ENCODE assay signal across 7 cellular contexts in genomic region chr2:208265371-208265806, GRCh38. TPM values are rescaled to one million over a fixed set of nuclear protein-coding genes. Genes with fewer than 3 reads are reported as not detected.
DNase-seq lines count a peak whose midpoint lies in the region; ATAC-seq and TF ChIP-seq lines count a peak whose summit lies in the region.

No MANE protein-coding gene starts in this region.

- peak overlapping the region; percentile 50 for H3K9ac ChIP-seq in HUES64 (ENCODE audit: low read depth, low read length)
- peak overlapping the region; percentile 73 to 80 for H3K9ac ChIP-seq in stomach smooth muscle (ENCODE audit: low read length in 2 of 2)

- H3K27me3 ChIP-seq in HUES64 (ENCODE audit: insufficient read depth, low read length) (no peaks in the 10 kb centered on the region), dorsolateral prefrontal cortex (no peaks in the 10 kb centered on the region), stomach smooth muscle (ENCODE audit: control insufficient read depth in 1 of 2, insufficient read depth in 2 of 2, low read length in 2 of 2) (no peaks in the 10 kb centered on the region)

- peak overlapping the region; percentile 68 for H3K4me3 ChIP-seq in HUES64 (ENCODE audit: low read length)
- peak overlapping the region; percentile 79 to 100 (median 96) for H3K4me3 ChIP-seq in dorsolateral prefrontal cortex
- peak overlapping the region; percentile 61 to 91 for H3K4me3 ChIP-seq in stomach smooth muscle (ENCODE audit: low read length in 2 of 2)

- H3K36me3 ChIP-seq in HUES64 (ENCODE audit: insufficient read depth, low read length) (no peaks in the 10 kb centered on the region), stomach smooth muscle (ENCODE audit: control insufficient read depth in 2 of 2, insufficient read depth in 2 of 2, low read length in 2 of 2) (no peaks in the 10 kb centered on the region)

- TF ChIP-seq CTCF in GM10266 (IDR thresholded peaks at IDR 0.05; ENCODE audit: control insufficient read depth, insufficient read depth, low read depth, missing control alignments) (no peak), VCaP (conservative IDR thresholded peaks at IDR 0.05) (no peak), dorsolateral prefrontal cortex (IDR thresholded peaks at IDR 0.05 in 54 of 56, conservative IDR thresholded peaks at IDR 0.05 in 2 of 56; ENCODE audit: low read depth in 1 of 56, partially characterized antibody in 56 of 56) (no peak)

- WGBS in HUES64, result 11% methylated on average over 8 of the region's 9 CpGs

- intact Hi-C loops in dorsolateral prefrontal cortex (cut with DNase I), result loop anchor here (2.0 to 10.0 kb wide), 3 partner anchors 641 to 731 kb away; partner anchors contain the start of gene METTL21A (in 2 of the 2)

- H3K27ac ChIP-seq in HUES64 (ENCODE audit: low read depth, low read length), result peak overlapping the region; percentile 74
- peak overlapping the region; percentile 90 for H3K27ac ChIP-seq in VCaP
- peak overlapping the region; percentile 27 to 98 (median 91) for H3K27ac ChIP-seq in dorsolateral prefrontal cortex
- peak overlapping the region; percentile 93 for H3K27ac ChIP-seq in stomach smooth muscle (ENCODE audit: low read length)

- peak; percentile 50 for ATAC-seq in GM21526 (IDR thresholded peaks at IDR 0.05; ENCODE audit: low FRiP score, unreplicated experiment)

- H3K4me1 ChIP-seq in HUES64 (ENCODE audit: insufficient read depth, low read length) (peaks cover 14% of the 10 kb centered on the region), stomach smooth muscle (ENCODE audit: control insufficient read depth, insufficient read depth, low read length) (peaks cover 15% of the 10 kb centered on the region)

- peaks cover 5% of the 10 kb centered on the region; the same call in 1 of the 2 replicates for H3K9me3 ChIP-seq in HUES64 (ENCODE audit: insufficient read depth, low read depth, low read length)
- no peaks in the 10 kb centered on the region for H3K9me3 ChIP-seq in stomach smooth muscle (ENCODE audit: control insufficient read depth in 2 of 2, low read length in 2 of 2)

- DNase-seq in GM10266 (ENCODE audit: extremely low spot score), result peak; percentile 49
- peak in 4 of 10 donors; percentile 21 to 61 (median 44) for DNase-seq in dorsolateral prefrontal cortex
- DNase-seq in medulla oblongata (ENCODE audit: extremely low spot score), result peak; percentile 69

RNA-seq across cellular contexts. Expression of gene PIKFYVE, which starts 0.7 kb away (rescaled TPM):
- polyA plus RNA-seq in HUES64 (2013, experiment 1 of 2), result 13.8 TPM
- 18.4 TPM for polyA plus RNA-seq in HUES64 (2013, experiment 2 of 2)
- total RNA-seq in dorsolateral prefrontal cortex, result 10 to 100 TPM; 45.3 to 68.9 (median 55.6) TPM

RNA-seq across cellular contexts. Expression of gene IDH1, which starts 10.5 kb away (rescaled TPM):
- 324 TPM for polyA plus RNA-seq in HUES64 (2013, experiment 1 of 2)
- 320 TPM for polyA plus RNA-seq in HUES64 (2013, experiment 2 of 2)
- 10 to 100 TPM; 20.5 to 54.5 (median 29.5) TPM for total RNA-seq in dorsolateral prefrontal cortex
